ENCODE assay signal across 1 cellular context in genomic region chr20:45322952-45323383, GRCh38.
TF ChIP-seq lines count a peak whose summit lies in the region.

No MANE protein-coding gene starts in this region.

TF ChIP-seq in K562, 482 proteins besides CTCF, POLR2A, EP300 and RAD21 (continued from another document and continues in another):
- TF ChIP-seq, protein P1, sequence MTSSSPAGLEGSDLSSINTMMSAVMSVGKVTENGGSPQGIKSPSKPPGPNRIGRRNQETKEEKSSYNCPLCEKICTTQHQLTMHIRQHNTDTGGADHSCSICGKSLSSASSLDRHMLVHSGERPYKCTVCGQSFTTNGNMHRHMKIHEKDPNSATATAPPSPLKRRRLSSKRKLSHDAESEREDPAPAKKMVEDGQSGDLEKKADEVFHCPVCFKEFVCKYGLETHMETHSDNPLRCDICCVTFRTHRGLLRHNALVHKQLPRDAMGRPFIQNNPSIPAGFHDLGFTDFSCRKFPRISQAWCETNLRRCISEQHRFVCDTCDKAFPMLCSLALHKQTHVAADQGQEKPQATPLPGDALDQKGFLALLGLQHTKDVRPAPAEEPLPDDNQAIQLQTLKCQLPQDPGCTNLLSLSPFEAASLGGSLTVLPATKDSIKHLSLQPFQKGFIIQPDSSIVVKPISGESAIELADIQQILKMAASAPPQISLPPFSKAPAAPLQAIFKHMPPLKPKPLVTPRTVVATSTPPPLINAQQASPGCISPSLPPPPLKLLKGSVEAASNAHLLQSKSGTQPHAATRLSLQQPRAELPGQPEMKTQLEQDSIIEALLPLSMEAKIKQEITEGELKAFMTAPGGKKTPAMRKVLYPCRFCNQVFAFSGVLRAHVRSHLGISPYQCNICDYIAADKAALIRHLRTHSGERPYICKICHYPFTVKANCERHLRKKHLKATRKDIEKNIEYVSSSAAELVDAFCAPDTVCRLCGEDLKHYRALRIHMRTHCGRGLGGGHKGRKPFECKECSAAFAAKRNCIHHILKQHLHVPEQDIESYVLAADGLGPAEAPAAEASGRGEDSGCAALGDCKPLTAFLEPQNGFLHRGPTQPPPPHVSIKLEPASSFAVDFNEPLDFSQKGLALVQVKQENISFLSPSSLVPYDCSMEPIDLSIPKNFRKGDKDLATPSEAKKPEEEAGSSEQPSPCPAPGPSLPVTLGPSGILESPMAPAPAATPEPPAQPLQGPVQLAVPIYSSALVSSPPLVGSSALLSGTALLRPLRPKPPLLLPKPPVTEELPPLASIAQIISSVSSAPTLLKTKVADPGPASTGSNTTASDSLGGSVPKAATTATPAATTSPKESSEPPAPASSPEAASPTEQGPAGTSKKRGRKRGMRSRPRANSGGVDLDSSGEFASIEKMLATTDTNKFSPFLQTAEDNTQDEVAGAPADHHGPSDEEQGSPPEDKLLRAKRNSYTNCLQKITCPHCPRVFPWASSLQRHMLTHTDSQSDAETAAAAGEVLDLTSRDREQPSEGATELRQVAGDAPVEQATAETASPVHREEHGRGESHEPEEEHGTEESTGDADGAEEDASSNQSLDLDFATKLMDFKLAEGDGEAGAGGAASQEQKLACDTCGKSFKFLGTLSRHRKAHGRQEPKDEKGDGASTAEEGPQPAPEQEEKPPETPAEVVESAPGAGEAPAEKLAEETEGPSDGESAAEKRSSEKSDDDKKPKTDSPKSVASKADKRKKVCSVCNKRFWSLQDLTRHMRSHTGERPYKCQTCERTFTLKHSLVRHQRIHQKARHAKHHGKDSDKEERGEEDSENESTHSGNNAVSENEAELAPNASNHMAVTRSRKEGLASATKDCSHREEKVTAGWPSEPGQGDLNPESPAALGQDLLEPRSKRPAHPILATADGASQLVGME (CRISPR knock-in tag; IDR thresholded peaks at IDR 0.05), result peak; percentile 59; the same call in 1 of the 2 replicates
- TF ChIP-seq MNT (conservative IDR thresholded peaks at IDR 0.05), result peak; percentile 38 to 51; a peak in 2 of 4 replicates
- TF ChIP-seq, protein P2, sequence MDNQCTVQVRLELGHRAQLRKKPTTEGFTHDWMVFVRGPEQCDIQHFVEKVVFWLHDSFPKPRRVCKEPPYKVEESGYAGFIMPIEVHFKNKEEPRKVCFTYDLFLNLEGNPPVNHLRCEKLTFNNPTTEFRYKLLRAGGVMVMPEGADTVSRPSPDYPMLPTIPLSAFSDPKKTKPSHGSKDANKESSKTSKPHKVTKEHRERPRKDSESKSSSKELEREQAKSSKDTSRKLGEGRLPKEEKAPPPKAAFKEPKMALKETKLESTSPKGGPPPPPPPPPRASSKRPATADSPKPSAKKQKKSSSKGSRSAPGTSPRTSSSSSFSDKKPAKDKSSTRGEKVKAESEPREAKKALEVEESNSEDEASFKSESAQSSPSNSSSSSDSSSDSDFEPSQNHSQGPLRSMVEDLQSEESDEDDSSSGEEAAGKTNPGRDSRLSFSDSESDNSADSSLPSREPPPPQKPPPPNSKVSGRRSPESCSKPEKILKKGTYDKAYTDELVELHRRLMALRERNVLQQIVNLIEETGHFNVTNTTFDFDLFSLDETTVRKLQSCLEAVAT (IDR thresholded peaks at IDR 0.05), result no peak
- no peak for TF ChIP-seq ID3 (CRISPR knock-in tag; IDR thresholded peaks at IDR 0.05)
- no peak for TF ChIP-seq ID3 (tag; IDR thresholded peaks at IDR 0.05)
- no peak for TF ChIP-seq TCF15 (CRISPR knock-in tag; IDR thresholded peaks at IDR 0.05)
- no peak for TF ChIP-seq TRIM28 (IDR thresholded peaks at IDR 0.05)
- TF ChIP-seq ZC3H4 (CRISPR knock-in tag; IDR thresholded peaks at IDR 0.05; ENCODE audit: borderline replicate concordance), result no peak
- TF ChIP-seq FOXK2 (conservative IDR thresholded peaks at IDR 0.05 in 1 of 2, IDR thresholded peaks at IDR 0.05 in 1 of 2; ENCODE audit: low read depth in 2 of 2), result 0 out of 4 replicates have a peak, but pooled peaks of 1 of the 2 experiments have one; percentile 22
- TF ChIP-seq SRSF1 (IDR thresholded peaks at IDR 0.05; ENCODE audit: low read depth, low read length), result no peak
- TF ChIP-seq ZEB2 (IDR thresholded peaks at IDR 0.05), result no peak
- peak; percentile 57; the same call in 1 of the 2 replicates for TF ChIP-seq MAX (CRISPR knock-in tag; IDR thresholded peaks at IDR 0.05)
- no peak for TF ChIP-seq MCM3 (IDR thresholded peaks at IDR 0.05)
- TF ChIP-seq TAF15 (IDR thresholded peaks at IDR 0.05; ENCODE audit: low read depth, low read length), result no peak
- no peak for TF ChIP-seq HDAC2 (IDR thresholded peaks at IDR 0.05)
- TF ChIP-seq NFIC (IDR thresholded peaks at IDR 0.05), result peak; percentile 45; the same call in 1 of the 2 replicates
- TF ChIP-seq, protein P3, sequence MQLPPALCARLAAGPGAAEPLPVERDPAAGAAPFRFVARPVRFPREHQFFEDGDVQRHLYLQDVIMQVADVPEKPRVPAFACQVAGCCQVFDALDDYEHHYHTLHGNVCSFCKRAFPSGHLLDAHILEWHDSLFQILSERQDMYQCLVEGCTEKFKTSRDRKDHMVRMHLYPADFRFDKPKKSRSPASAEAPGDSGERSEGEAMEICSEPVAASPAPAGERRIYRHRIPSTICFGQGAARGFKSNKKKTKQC (CRISPR knock-in tag; IDR thresholded peaks at IDR 0.05), result no peak
- no peak for TF ChIP-seq RFX5 (IDR thresholded peaks at IDR 0.05; ENCODE audit: low read depth, low read length)
- TF ChIP-seq, protein P4, sequence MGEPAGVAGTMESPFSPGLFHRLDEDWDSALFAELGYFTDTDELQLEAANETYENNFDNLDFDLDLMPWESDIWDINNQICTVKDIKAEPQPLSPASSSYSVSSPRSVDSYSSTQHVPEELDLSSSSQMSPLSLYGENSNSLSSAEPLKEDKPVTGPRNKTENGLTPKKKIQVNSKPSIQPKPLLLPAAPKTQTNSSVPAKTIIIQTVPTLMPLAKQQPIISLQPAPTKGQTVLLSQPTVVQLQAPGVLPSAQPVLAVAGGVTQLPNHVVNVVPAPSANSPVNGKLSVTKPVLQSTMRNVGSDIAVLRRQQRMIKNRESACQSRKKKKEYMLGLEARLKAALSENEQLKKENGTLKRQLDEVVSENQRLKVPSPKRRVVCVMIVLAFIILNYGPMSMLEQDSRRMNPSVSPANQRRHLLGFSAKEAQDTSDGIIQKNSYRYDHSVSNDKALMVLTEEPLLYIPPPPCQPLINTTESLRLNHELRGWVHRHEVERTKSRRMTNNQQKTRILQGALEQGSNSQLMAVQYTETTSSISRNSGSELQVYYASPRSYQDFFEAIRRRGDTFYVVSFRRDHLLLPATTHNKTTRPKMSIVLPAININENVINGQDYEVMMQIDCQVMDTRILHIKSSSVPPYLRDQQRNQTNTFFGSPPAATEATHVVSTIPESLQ (CRISPR knock-in tag; IDR thresholded peaks at IDR 0.05), result no peak
- TF ChIP-seq, protein P5, sequence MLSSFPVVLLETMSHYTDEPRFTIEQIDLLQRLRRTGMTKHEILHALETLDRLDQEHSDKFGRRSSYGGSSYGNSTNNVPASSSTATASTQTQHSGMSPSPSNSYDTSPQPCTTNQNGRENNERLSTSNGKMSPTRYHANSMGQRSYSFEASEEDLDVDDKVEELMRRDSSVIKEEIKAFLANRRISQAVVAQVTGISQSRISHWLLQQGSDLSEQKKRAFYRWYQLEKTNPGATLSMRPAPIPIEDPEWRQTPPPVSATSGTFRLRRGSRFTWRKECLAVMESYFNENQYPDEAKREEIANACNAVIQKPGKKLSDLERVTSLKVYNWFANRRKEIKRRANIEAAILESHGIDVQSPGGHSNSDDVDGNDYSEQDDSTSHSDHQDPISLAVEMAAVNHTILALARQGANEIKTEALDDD (IDR thresholded peaks at IDR 0.05), result no peak
- TF ChIP-seq GABPB2 (CRISPR knock-in tag; conservative IDR thresholded peaks at IDR 0.05), result no peak
- TF ChIP-seq SMARCA5 (IDR thresholded peaks at IDR 0.05), result no peak
- TF ChIP-seq, protein P6, sequence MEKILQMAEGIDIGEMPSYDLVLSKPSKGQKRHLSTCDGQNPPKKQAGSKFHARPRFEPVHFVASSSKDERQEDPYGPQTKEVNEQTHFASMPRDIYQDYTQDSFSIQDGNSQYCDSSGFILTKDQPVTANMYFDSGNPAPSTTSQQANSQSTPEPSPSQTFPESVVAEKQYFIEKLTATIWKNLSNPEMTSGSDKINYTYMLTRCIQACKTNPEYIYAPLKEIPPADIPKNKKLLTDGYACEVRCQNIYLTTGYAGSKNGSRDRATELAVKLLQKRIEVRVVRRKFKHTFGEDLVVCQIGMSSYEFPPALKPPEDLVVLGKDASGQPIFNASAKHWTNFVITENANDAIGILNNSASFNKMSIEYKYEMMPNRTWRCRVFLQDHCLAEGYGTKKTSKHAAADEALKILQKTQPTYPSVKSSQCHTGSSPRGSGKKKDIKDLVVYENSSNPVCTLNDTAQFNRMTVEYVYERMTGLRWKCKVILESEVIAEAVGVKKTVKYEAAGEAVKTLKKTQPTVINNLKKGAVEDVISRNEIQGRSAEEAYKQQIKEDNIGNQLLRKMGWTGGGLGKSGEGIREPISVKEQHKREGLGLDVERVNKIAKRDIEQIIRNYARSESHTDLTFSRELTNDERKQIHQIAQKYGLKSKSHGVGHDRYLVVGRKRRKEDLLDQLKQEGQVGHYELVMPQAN (IDR thresholded peaks at IDR 0.05; ENCODE audit: borderline replicate concordance), result no peak
- no peak for TF ChIP-seq BCL6 (CRISPR knock-in tag; IDR thresholded peaks at IDR 0.05)
- no peak for TF ChIP-seq ZNF134 (CRISPR knock-in tag; conservative IDR thresholded peaks at IDR 0.05)
- TF ChIP-seq, protein P7, sequence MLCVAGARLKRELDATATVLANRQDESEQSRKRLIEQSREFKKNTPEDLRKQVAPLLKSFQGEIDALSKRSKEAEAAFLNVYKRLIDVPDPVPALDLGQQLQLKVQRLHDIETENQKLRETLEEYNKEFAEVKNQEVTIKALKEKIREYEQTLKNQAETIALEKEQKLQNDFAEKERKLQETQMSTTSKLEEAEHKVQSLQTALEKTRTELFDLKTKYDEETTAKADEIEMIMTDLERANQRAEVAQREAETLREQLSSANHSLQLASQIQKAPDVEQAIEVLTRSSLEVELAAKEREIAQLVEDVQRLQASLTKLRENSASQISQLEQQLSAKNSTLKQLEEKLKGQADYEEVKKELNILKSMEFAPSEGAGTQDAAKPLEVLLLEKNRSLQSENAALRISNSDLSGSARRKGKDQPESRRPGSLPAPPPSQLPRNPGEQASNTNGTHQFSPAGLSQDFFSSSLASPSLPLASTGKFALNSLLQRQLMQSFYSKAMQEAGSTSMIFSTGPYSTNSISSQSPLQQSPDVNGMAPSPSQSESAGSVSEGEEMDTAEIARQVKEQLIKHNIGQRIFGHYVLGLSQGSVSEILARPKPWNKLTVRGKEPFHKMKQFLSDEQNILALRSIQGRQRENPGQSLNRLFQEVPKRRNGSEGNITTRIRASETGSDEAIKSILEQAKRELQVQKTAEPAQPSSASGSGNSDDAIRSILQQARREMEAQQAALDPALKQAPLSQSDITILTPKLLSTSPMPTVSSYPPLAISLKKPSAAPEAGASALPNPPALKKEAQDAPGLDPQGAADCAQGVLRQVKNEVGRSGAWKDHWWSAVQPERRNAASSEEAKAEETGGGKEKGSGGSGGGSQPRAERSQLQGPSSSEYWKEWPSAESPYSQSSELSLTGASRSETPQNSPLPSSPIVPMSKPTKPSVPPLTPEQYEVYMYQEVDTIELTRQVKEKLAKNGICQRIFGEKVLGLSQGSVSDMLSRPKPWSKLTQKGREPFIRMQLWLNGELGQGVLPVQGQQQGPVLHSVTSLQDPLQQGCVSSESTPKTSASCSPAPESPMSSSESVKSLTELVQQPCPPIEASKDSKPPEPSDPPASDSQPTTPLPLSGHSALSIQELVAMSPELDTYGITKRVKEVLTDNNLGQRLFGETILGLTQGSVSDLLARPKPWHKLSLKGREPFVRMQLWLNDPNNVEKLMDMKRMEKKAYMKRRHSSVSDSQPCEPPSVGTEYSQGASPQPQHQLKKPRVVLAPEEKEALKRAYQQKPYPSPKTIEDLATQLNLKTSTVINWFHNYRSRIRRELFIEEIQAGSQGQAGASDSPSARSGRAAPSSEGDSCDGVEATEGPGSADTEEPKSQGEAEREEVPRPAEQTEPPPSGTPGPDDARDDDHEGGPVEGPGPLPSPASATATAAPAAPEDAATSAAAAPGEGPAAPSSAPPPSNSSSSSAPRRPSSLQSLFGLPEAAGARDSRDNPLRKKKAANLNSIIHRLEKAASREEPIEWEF (CRISPR knock-in tag; IDR thresholded peaks at IDR 0.05), result no peak
- no peak for TF ChIP-seq MEF2A (IDR thresholded peaks at IDR 0.05; ENCODE audit: control insufficient read depth, low read depth, low read length)
- TF ChIP-seq SPI1 (IDR thresholded peaks at IDR 0.05; ENCODE audit: borderline replicate concordance, low read depth, low read length), result peak; percentile 86
- TF ChIP-seq NRF1 (conservative IDR thresholded peaks at IDR 0.05 in 1 of 2, IDR thresholded peaks at IDR 0.05 in 1 of 2), result 0 out of 4 replicates have a peak, but pooled peaks of 1 of the 2 experiments have one; percentile 18
